ENCODE assay signal across 21 cellular contexts in genomic region chr5:145833616-145834200, GRCh38. TPM values are rescaled to one million over a fixed set of nuclear protein-coding genes. Genes with fewer than 3 reads are reported as not detected.
DNase-seq lines count a peak whose midpoint lies in the region; ATAC-seq, FAIRE-seq and TF ChIP-seq lines count a peak whose summit lies in the region.
"Had no signal": no experiment of that assay in that cellular context is flagged by ENCODE, and none has a peak within 500 bp of the region (broad histone marks: within the 10 kb centered on the region; RNA-seq: fewer than 3 reads in every experiment).

No MANE protein-coding gene starts in this region.

- H3K4me3 ChIP-seq in HepG2 (replicated peaks in 1 of 3; ENCODE audit: insufficient read depth in 1 of 3, low read depth in 2 of 3, low read length in 3 of 3) (peak overlapping the region; percentile 72 to 77 (median 74)), right lobe of liver (no peak overlapping the region), mucosa of stomach (ENCODE audit: low read length) (no peak overlapping the region), vagina (no peak overlapping the region), gastrocnemius medialis (no peak overlapping the region), body of pancreas (no peak overlapping the region)

- H4K20me1 ChIP-seq in HepG2 (ENCODE audit: insufficient read depth, low read length), result no peaks in the 10 kb centered on the region; the same call in 1 of the 2 replicates

- ATAC-seq in HepG2 (no peak), right lobe of liver (no peak), WTC11 (no peak), gastrocnemius medialis (no peak), body of pancreas (no peak)
- ATAC-seq: GM12878 had no signal

- H3K27ac Mint-ChIP-seq in WTC11, result no peak overlapping the region
- H3K27ac Mint-ChIP-seq in endothelial cell (ENCODE audit: unreplicated experiment), result no peak overlapping the region

- intact Hi-C loops in HepG2 (cut with micrococcal nuclease; ENCODE audit: unreplicated experiment), result loop anchor here (2.0 kb wide), 1 partner anchor 55 kb away; no protein-coding TSS in a partner anchor
- intact Hi-C loops in right lobe of liver (cut with DNase I), result no loop called here
- intact Hi-C loops in vagina (cut with DNase I), result no loop called here
- intact Hi-C loops in gastrocnemius medialis (cut with DNase I; ENCODE audit: low total_unique reads), result loop anchor here (10.0 kb wide), 1 partner anchor 141 kb away; no protein-coding TSS in a partner anchor
- intact Hi-C loops in body of pancreas (cut with DNase I), result no loop called here

- CTCF ChIA-PET in HepG2 (lab: Yijun Ruan, JAX; ENCODE audit: low intra/inter-chr PET ratio, low total read pairs), result no interaction called here
- CTCF ChIA-PET in WTC11 (lab: Charles Lee), result no interaction called here

- H2AFZ ChIP-seq in HepG2 (ENCODE audit: low read length), result no peak overlapping the region

- no peaks in the 10 kb centered on the region for H3K9me3 Mint-ChIP-seq in WTC11
- H3K9me3 Mint-ChIP-seq in endothelial cell (ENCODE audit: unreplicated experiment), result no peaks in the 10 kb centered on the region

- DNase-seq in HepG2 (ENCODE audit: low spot score) (no peak), right lobe of liver (no peak), WTC11 (ENCODE audit: low spot score) (no peak), vagina (ENCODE audit: extremely low spot score in 2 of 2) (no peak), endothelial cell (ENCODE audit: low spot score) (no peak), gastrocnemius medialis (no peak), body of pancreas (no peak)
- DNase-seq: activated CD4-positive, CD25-positive, alpha-beta regulatory T cell; brain microvascular endothelial cell; effector memory CD4-positive, alpha-beta T cell; EL; NCI-H1436; NCI-H226; posterior cingulate gyrus; trophoblast cell had no signal

- H3K36me3 ChIP-seq in HepG2 (replicated peaks in 1 of 2; ENCODE audit: control insufficient read depth in 1 of 2, insufficient read depth in 2 of 2, low read length in 2 of 2) (no peaks in the 10 kb centered on the region), right lobe of liver (no peaks in the 10 kb centered on the region), mucosa of stomach (ENCODE audit: control insufficient read depth, insufficient read depth, low read length) (no peaks in the 10 kb centered on the region), vagina (no peaks in the 10 kb centered on the region), gastrocnemius medialis (no peaks in the 10 kb centered on the region), body of pancreas (replicated peaks in 1 of 2; ENCODE audit: insufficient read depth in 1 of 2, low read depth in 2 of 2) (no peaks in the 10 kb centered on the region)
- H3K36me3 ChIP-seq: brain microvascular endothelial cell had no signal

- FAIRE-seq in HepG2 (lab: Jason Lieb, UNC), result no peak
- FAIRE-seq: GM12878 had no signal

- no peak for TF ChIP-seq POLR2A in HepG2 (IDR thresholded peaks at IDR 0.05; ENCODE audit: insufficient read depth in 1 of 2, low read depth in 2 of 2, low read length in 2 of 2)
- TF ChIP-seq POLR2A in right lobe of liver (IDR thresholded peaks at IDR 0.05), result no peak
- no peak for TF ChIP-seq POLR2A in vagina (IDR thresholded peaks at IDR 0.05)
- no peak for TF ChIP-seq POLR2A in gastrocnemius medialis (IDR thresholded peaks at IDR 0.05)
- TF ChIP-seq POLR2A in body of pancreas (IDR thresholded peaks at IDR 0.05), result no peak

- peaks cover 29% of the 10 kb centered on the region for H3K27me3 Mint-ChIP-seq in WTC11 (ENCODE audit: low read depth)
- peaks cover 5% of the 10 kb centered on the region for H3K27me3 Mint-ChIP-seq in endothelial cell (ENCODE audit: unreplicated experiment)

- H3K27ac ChIP-seq in HepG2 (ENCODE audit: extremely low read length, insufficient read depth, low read length), result peak overlapping the region; percentile 9
- H3K27ac ChIP-seq in right lobe of liver, result no peak overlapping the region
- H3K27ac ChIP-seq in vagina, result peak overlapping the region; percentile 63
- no peak overlapping the region for H3K27ac ChIP-seq in gastrocnemius medialis
- no peak overlapping the region for H3K27ac ChIP-seq in body of pancreas
- H3K27ac ChIP-seq: brain microvascular endothelial cell had no signal

- no peak for TF ChIP-seq CTCF in HepG2 (CRISPR knock-in tag; IDR thresholded peaks at IDR 0.05)
- no peak for TF ChIP-seq CTCF in right lobe of liver (IDR thresholded peaks at IDR 0.05)
- no peak for TF ChIP-seq CTCF in WTC11 (IDR thresholded peaks at IDR 0.05)
- no peak for TF ChIP-seq CTCF in vagina (IDR thresholded peaks at IDR 0.05)
- no peak for TF ChIP-seq CTCF in endothelial cell (IDR thresholded peaks at IDR 0.05; ENCODE audit: unreplicated experiment)
- no peak for TF ChIP-seq CTCF in gastrocnemius medialis (IDR thresholded peaks at IDR 0.05 in 4 of 5, conservative IDR thresholded peaks at IDR 0.05 in 1 of 5)
- no peak for TF ChIP-seq CTCF in body of pancreas (IDR thresholded peaks at IDR 0.05)

- H3K4me1 Mint-ChIP-seq in WTC11 (peaks cover 16% of the 10 kb centered on the region), endothelial cell (ENCODE audit: unreplicated experiment) (no peaks in the 10 kb centered on the region)

- no peaks in the 10 kb centered on the region; a peak in 1 of 5 replicates for H3K27me3 ChIP-seq in HepG2 (ENCODE audit: control insufficient read depth in 1 of 2, insufficient read depth in 2 of 2, low read length in 2 of 2)
- H3K27me3 ChIP-seq in right lobe of liver, result no peaks in the 10 kb centered on the region
- no peaks in the 10 kb centered on the region for H3K27me3 ChIP-seq in mucosa of stomach (ENCODE audit: control insufficient read depth, insufficient read depth, low read length)
- no peaks in the 10 kb centered on the region for H3K27me3 ChIP-seq in vagina
- no peaks in the 10 kb centered on the region for H3K27me3 ChIP-seq in gastrocnemius medialis
- no peaks in the 10 kb centered on the region for H3K27me3 ChIP-seq in body of pancreas
- H3K27me3 ChIP-seq: brain microvascular endothelial cell had no signal

- H3K79me2 ChIP-seq in HepG2 (ENCODE audit: insufficient read depth, low read length), result peaks cover 20% of the 10 kb centered on the region

- H3K4me1 ChIP-seq in HepG2 (ENCODE audit: insufficient read depth, low read length), result peaks cover 77% of the 10 kb centered on the region
- H3K4me1 ChIP-seq in right lobe of liver, result peaks cover 0 to 18% (median 12%) of the 10 kb centered on the region in 4 donors
- peaks cover 35% of the 10 kb centered on the region for H3K4me1 ChIP-seq in mucosa of stomach (ENCODE audit: control insufficient read depth, insufficient read depth, low read length)
- peaks cover 42% of the 10 kb centered on the region for H3K4me1 ChIP-seq in vagina
- H3K4me1 ChIP-seq in gastrocnemius medialis, result peaks cover 7 to 12% of the 10 kb centered on the region in 2 donors
- peaks cover 63% of the 10 kb centered on the region for H3K4me1 ChIP-seq in body of pancreas

- peak overlapping the region; percentile 33 for H3K4me3 Mint-ChIP-seq in WTC11
- no peak overlapping the region for H3K4me3 Mint-ChIP-seq in endothelial cell (ENCODE audit: unreplicated experiment)

- H3K9ac ChIP-seq in HepG2 (ENCODE audit: insufficient read depth, low read depth, low read length), result no peak overlapping the region; the same call in 1 of the 2 replicates
- peak overlapping the region; percentile 82 for H3K9ac ChIP-seq in mucosa of stomach (ENCODE audit: low read length)

- WGBS in HepG2 (ENCODE audit: low lambda C conversion rate), result 14% methylated on average over 10 of the region's 10 CpGs
- WGBS in right lobe of liver (ENCODE audit: insufficient coverage, low coverage, low lambda C conversion rate, missing lambda C conversion rate), result 47% methylated on average over 10 of the region's 10 CpGs
- WGBS in body of pancreas, 2 donors, result 45 to 48% methylated on average over 10 of the region's 10 CpGs

- POLR2A ChIA-PET in HepG2 (lab: Yijun Ruan, JAX) (no interaction called here), WTC11 (lab: Charles Lee) (no interaction called here)

- H3K9me3 ChIP-seq in HepG2 (ENCODE audit: low read length), result no peaks in the 10 kb centered on the region
- H3K9me3 ChIP-seq in right lobe of liver, result no peaks in the 10 kb centered on the region
- no peaks in the 10 kb centered on the region for H3K9me3 ChIP-seq in mucosa of stomach (ENCODE audit: control insufficient read depth, low read length)
- H3K9me3 ChIP-seq in vagina, result no peaks in the 10 kb centered on the region
- no peaks in the 10 kb centered on the region for H3K9me3 ChIP-seq in gastrocnemius medialis
- H3K9me3 ChIP-seq in body of pancreas, result no peaks in the 10 kb centered on the region

- H3K36me3 Mint-ChIP-seq in WTC11 (no peaks in the 10 kb centered on the region), endothelial cell (ENCODE audit: low read depth, unreplicated experiment) (no peaks in the 10 kb centered on the region)

- no peak for TF ChIP-seq RAD21 in HepG2 (CRISPR knock-in tag; IDR thresholded peaks at IDR 0.05)

- TF ChIP-seq EP300 in HepG2 (IDR thresholded peaks at IDR 0.05; ENCODE audit: low read depth in 2 of 2, low read length in 2 of 2) (no peak), HepG2 (CRISPR knock-in tag; IDR thresholded peaks at IDR 0.05; ENCODE audit: borderline replicate concordance) (no peak)

- peak overlapping the region; percentile 95 for H3K4me2 ChIP-seq in HepG2 (ENCODE audit: low read depth, low read length)

- no TSS peak for BruUV-seq in HepG2 (replicated peaks; lab: Mats Ljungman, UMichigan)

- in situ Hi-C loops in HepG2 (cut with HindIII; ENCODE audit: extremely low pct_ligation_motif_present, low pct_unique_long_range_greater_than_20kb) (loop anchor here (10.0 kb wide), 1 partner anchor 221 kb away; no protein-coding TSS in a partner anchor), gastrocnemius medialis (cut with MboI; ENCODE audit: low sequenced_read_pairs in 4 of 4) (loop anchor here in 2 of 4 donors (25.0 kb wide), 1 partner anchor 1646 kb away; no protein-coding TSS in a partner anchor)

RNA-seq across cellular contexts. Expression of gene PRELID2, which starts 1.4 kb away (rescaled TPM):
- total RNA-seq in HepG2 (2016; rRNA removed; fragmentation: Illumina TruSeq; extraction: Trizol) (20.3 and 22.9 TPM in 2 replicates), right lobe of liver (1 to 10 TPM; 2.6 to 9.3 (median 4.1) TPM), WTC11 (2021) (10.0 to 16.2 TPM (median 14.5 TPM) in 3 replicates), vagina (16.2 TPM), endothelial cell (ENCODE audit: unreplicated experiment) (4.3 TPM), gastrocnemius medialis (1 to 10 TPM in 3 of 4 donors, not detected in 1; 1.1 to 6.7 (median 1.2) TPM), body of pancreas (10 to 100 TPM; 17.1 to 22.4 TPM)
- 101 and 103 TPM in 2 replicates for total RNA-seq in HepG2 (2016; cell fraction: cytosol; rRNA removed; fragmentation: Illumina TruSeq; extraction: Trizol; ENCODE audit: low read depth)
- total RNA-seq in HepG2 (2016; cell fraction: insoluble cytoplasmic fraction; rRNA removed; fragmentation: Illumina TruSeq; extraction: Trizol), result 17.7 and 21.8 TPM in 2 replicates
- total RNA-seq in HepG2 (2016; cell fraction: membrane; rRNA removed; fragmentation: Illumina TruSeq; extraction: Trizol), result 46.4 and 49.5 TPM in 2 replicates
- total RNA-seq in HepG2 (2016; cell fraction: nucleus; rRNA removed; fragmentation: Illumina TruSeq; extraction: Trizol), result 24.4 and 25.3 TPM in 2 replicates
- polyA plus RNA-seq in HepG2 (2011; rRNA removed), result 7.7 and 10.0 TPM in 2 replicates
- polyA plus RNA-seq in HepG2 (2011; cell fraction: cytosol; rRNA removed), result 5.8 and 6.4 TPM in 2 replicates
- polyA plus RNA-seq in HepG2 (2011; cell fraction: nucleus; rRNA removed), result 4.7 and 6.6 TPM in 2 replicates
- polyA plus RNA-seq in HepG2 (2012), result 7.9 and 14.2 TPM in 2 replicates
- polyA plus RNA-seq in HepG2 (2016; cell fraction: cytosol; fragmentation: Illumina TruSeq; extraction: Trizol; ENCODE audit: low read depth), result 27.3 and 41.2 TPM in 2 replicates
- polyA plus RNA-seq in HepG2 (2016; cell fraction: insoluble cytoplasmic fraction; fragmentation: Illumina TruSeq; extraction: Trizol; ENCODE audit: low read depth), result 12.7 and 13.8 TPM in 2 replicates
- 23.3 and 27.7 TPM in 2 replicates for polyA plus RNA-seq in HepG2 (2016; cell fraction: membrane; fragmentation: Illumina TruSeq; extraction: Trizol; ENCODE audit: low read depth)
- polyA plus RNA-seq in HepG2 (2016; cell fraction: nucleus; fragmentation: Illumina TruSeq; extraction: Trizol; ENCODE audit: insufficient read depth, low read depth), result 8.8 and 9.8 TPM in 2 replicates
- polyA minus RNA-seq in HepG2 (2011; rRNA and poly(A)+ RNA removed; ENCODE audit: low replicate concordance), result 6.9 and 13.0 TPM in 2 replicates
- polyA minus RNA-seq in HepG2 (2011; cell fraction: cytosol; rRNA and poly(A)+ RNA removed), result 10.9 and 14.5 TPM in 2 replicates
- polyA minus RNA-seq in HepG2 (2011; cell fraction: nucleus; rRNA and poly(A)+ RNA removed), result 89.4 and 91.3 TPM in 2 replicates

RNA-seq across cellular contexts. Expression of gene GRXCR2, which starts 39.1 kb away (rescaled TPM):
- total RNA-seq in HepG2 (2016; rRNA removed; fragmentation: Illumina TruSeq; extraction: Trizol) (not detected in 2 replicates), right lobe of liver (not detected), WTC11 (2021) (not detected in 3 replicates), vagina (not detected), endothelial cell (ENCODE audit: unreplicated experiment) (not detected), gastrocnemius medialis (not detected), body of pancreas (not detected)
- not detected in 2 replicates for total RNA-seq in HepG2 (2016; cell fraction: cytosol; rRNA removed; fragmentation: Illumina TruSeq; extraction: Trizol; ENCODE audit: low read depth)
- total RNA-seq in HepG2 (2016; cell fraction: insoluble cytoplasmic fraction; rRNA removed; fragmentation: Illumina TruSeq; extraction: Trizol), result not detected in 2 replicates
- not detected in 2 replicates for total RNA-seq in HepG2 (2016; cell fraction: membrane; rRNA removed; fragmentation: Illumina TruSeq; extraction: Trizol)
- not detected in 2 replicates for total RNA-seq in HepG2 (2016; cell fraction: nucleus; rRNA removed; fragmentation: Illumina TruSeq; extraction: Trizol)
- polyA plus RNA-seq in HepG2 (2011; rRNA removed), result not detected in 2 replicates
- polyA plus RNA-seq in HepG2 (2011; cell fraction: cytosol; rRNA removed), result not detected in 2 replicates
- polyA plus RNA-seq in HepG2 (2011; cell fraction: nucleus; rRNA removed), result not detected in 2 replicates
- not detected in 2 replicates for polyA plus RNA-seq in HepG2 (2012)
- not detected in 2 replicates for polyA plus RNA-seq in HepG2 (2016; cell fraction: cytosol; fragmentation: Illumina TruSeq; extraction: Trizol; ENCODE audit: low read depth)
- not detected in 2 replicates for polyA plus RNA-seq in HepG2 (2016; cell fraction: insoluble cytoplasmic fraction; fragmentation: Illumina TruSeq; extraction: Trizol; ENCODE audit: low read depth)
- not detected in 2 replicates for polyA plus RNA-seq in HepG2 (2016; cell fraction: membrane; fragmentation: Illumina TruSeq; extraction: Trizol; ENCODE audit: low read depth)
- not detected in 2 replicates for polyA plus RNA-seq in HepG2 (2016; cell fraction: nucleus; fragmentation: Illumina TruSeq; extraction: Trizol; ENCODE audit: insufficient read depth, low read depth)
- not detected in 2 replicates for polyA minus RNA-seq in HepG2 (2011; rRNA and poly(A)+ RNA removed; ENCODE audit: low replicate concordance)
- polyA minus RNA-seq in HepG2 (2011; cell fraction: cytosol; rRNA and poly(A)+ RNA removed), result not detected in 2 replicates
- polyA minus RNA-seq in HepG2 (2011; cell fraction: nucleus; rRNA and poly(A)+ RNA removed), result not detected in 2 replicates
- total RNA-seq: fibroblast of villous mesenchyme, GM12878, lung microvascular endothelial cell, SK-MEL-5 had no signal
- polyA plus RNA-seq: BJ, GM12878 had no signal

Comparison
In these comparisons a context has a peak if more than half of its experiments do, and no peak if none do; other contexts are left out.
1. H3K27ac ChIP-seq: peak in HepG2 (single experiment) and vagina (single experiment); none in right lobe of liver (0 of 3), gastrocnemius medialis (0 of 4) and body of pancreas (0 of 4).
2. H3K4me3 ChIP-seq: peak in HepG2 (3 of 3); none in right lobe of liver (0 of 3), mucosa of stomach (single experiment), vagina (0 of 2), gastrocnemius medialis (0 of 4) and body of pancreas (0 of 2).
3. intact Hi-C loops: an anchor here in HepG2 (2.0 kb wide) and gastrocnemius medialis (10.0 kb wide); none called in right lobe of liver, vagina and body of pancreas.
4. Of the 50 proteins assayed by ChIP-seq in both HepG2 and WTC11: peak only in HepG2: ESRRA; only in WTC11: none; in both: none; in neither: 49.